25 cellular contexts compared by ENCODE assay signal in the genomic region with DNA sequence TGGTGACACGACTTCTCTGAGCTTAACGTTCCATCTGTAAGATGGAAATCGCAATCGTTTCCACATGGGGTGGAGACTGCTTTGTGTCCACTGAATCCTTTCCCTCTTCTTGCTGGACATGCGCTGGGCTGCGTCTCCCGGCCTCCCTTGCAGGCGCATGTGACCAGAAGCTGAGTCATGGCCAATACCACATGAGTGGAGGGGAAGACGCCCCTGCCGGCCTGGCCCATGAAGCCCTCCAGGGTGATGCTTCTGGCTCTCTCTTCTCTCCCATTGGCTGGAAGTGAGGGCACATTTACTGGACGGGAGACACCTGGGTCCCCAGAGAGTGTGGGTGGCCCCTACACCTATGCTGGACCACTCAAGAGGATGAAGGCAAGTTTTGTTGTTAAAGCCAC.
DNase-seq lines count a peak whose midpoint lies in the region; ATAC-seq, FAIRE-seq and TF ChIP-seq lines count a peak whose summit lies in the region.
"Had no signal": no experiment of that assay in that cellular context is flagged by ENCODE, and none has a peak within 500 bp of the region (broad histone marks: within the 10 kb centered on the region; RNA-seq: fewer than 3 reads in every experiment).

No MANE protein-coding gene starts in this region.

- ATAC-seq in activated naive CD4-positive, alpha-beta T cell treated with anti-CD3 and anti-CD28 coated beads, Interleukin-2, amount 50 U/mL, for 72 hours, result no peak
- peak; percentile 76 for ATAC-seq in K562
- ATAC-seq: A549; CD8-positive, alpha-beta T cell had no signal

- no peak for TF ChIP-seq RAD21 in K562 (CRISPR knock-in tag; conservative IDR thresholded peaks at IDR 0.05 in 1 of 2, IDR thresholded peaks at IDR 0.05 in 1 of 2)

- CTCF ChIA-PET in K562 (lab: Yijun Ruan, JAX; ENCODE audit: low intra/inter-chr PET ratio), result no interaction called here

- H3K36me3 ChIP-seq in K562 (ENCODE audit: control insufficient read depth, insufficient read depth, low read length) (no peaks in the 10 kb centered on the region), spleen (peaks cover 0 to 79% (median 16%) of the 10 kb centered on the region in 6 donors), Karpas-422 (ENCODE audit: insufficient read depth, low read length) (no peaks in the 10 kb centered on the region)

- peaks cover 2 to 9% of the 10 kb centered on the region in 2 donors for H3K9me3 Mint-ChIP-seq in activated naive CD4-positive, alpha-beta T cell treated with anti-CD3 and anti-CD28 coated beads, Interleukin-2, amount 50 U/mL, for 72 hours
- H3K9me3 Mint-ChIP-seq: CD4-positive, alpha-beta T cell had no signal

- POLR2A ChIA-PET in K562 (lab: Yijun Ruan, JAX), result interaction anchor here (1.4 kb wide), 1 partner anchor 18 kb away, joined by 3 read pairs; no protein-coding TSS in a partner anchor

- H4K20me1 ChIP-seq in K562 (replicated peaks; ENCODE audit: control insufficient read depth, insufficient read depth, low read length) (no peaks in the 10 kb centered on the region; the same call in 1 of the 2 replicates), Karpas-422 (ENCODE audit: insufficient read depth, low read depth, low read length) (no peaks in the 10 kb centered on the region)

- TF ChIP-seq CTCF in K562 (IDR thresholded peaks at IDR 0.05 in 2 of 3, conservative IDR thresholded peaks at IDR 0.05 in 1 of 3; ENCODE audit: insufficient read depth in 2 of 3, low read depth in 1 of 3, low read length in 3 of 3), result no peak
- TF ChIP-seq CTCF in spleen (IDR thresholded peaks at IDR 0.05 in 8 of 11, conservative IDR thresholded peaks at IDR 0.05 in 3 of 11), result no peak

- H2AFZ ChIP-seq in K562 (ENCODE audit: low read depth, low read length) (peak overlapping the region; percentile 5; the same call in 1 of the 2 replicates), Karpas-422 (ENCODE audit: low read length) (no peak overlapping the region)

- no peaks in the 10 kb centered on the region for H3K9me2 ChIP-seq in Karpas-422 (replicated peaks; ENCODE audit: insufficient read depth, low read length)

- intact Hi-C loops in K562 (cut with micrococcal nuclease), result no loop called here
- intact Hi-C loops in spleen (cut with DNase I; ENCODE audit: low total_unique reads), result no loop called here

- TF ChIP-seq EP300 in K562 (IDR thresholded peaks at IDR 0.05; ENCODE audit: low read length), result no peak

- H3K9ac ChIP-seq in K562 (ENCODE audit: insufficient read depth in 1 of 2, low read depth in 2 of 2, low read length in 2 of 2), result no peak overlapping the region
- no peak overlapping the region for H3K9ac ChIP-seq in Karpas-422 (ENCODE audit: low read length)

- H3K4me1 ChIP-seq in K562 (replicated peaks in 1 of 2; ENCODE audit: control insufficient read depth in 2 of 2, insufficient read depth in 2 of 2, low read length in 2 of 2) (no peaks in the 10 kb centered on the region), spleen (no peaks in the 10 kb centered on the region), Karpas-422 (ENCODE audit: low read length) (no peaks in the 10 kb centered on the region)
- H3K4me1 ChIP-seq: A549 had no signal

- DNase-seq in activated naive CD4-positive, alpha-beta T cell treated with anti-CD3 and anti-CD28 coated beads, Interleukin-2, amount 50 U/mL, for 72 hours (ENCODE audit: low spot score in 2 of 2), result no peak
- DNase-seq in activated naive CD4-positive, alpha-beta T cell treated with Interleukin-2 at 50 U/mL for 16 hours, result no peak
- DNase-seq in K562 (ENCODE audit: extremely low read depth in 1 of 4, low spot score in 3 of 4), result peak; percentile 20 to 25 (median 23)
- peak; percentile 80 for DNase-seq in mesenteric fat pad (ENCODE audit: low spot score)
- peak; percentile 42 for DNase-seq in spleen
- DNase-seq in Karpas-422, result no peak
- no peak for DNase-seq in SIG-M5 treated with dmso at 0.1 percent for 504 hours (lab: John Stamatoyannopoulos, UW; ENCODE audit: unreplicated experiment)
- no peak for DNase-seq in occipital lobe (lab: John Stamatoyannopoulos, UW)
- DNase-seq: AML-193; CD4-positive, alpha-beta T cell; CD8-positive, alpha-beta T cell; COR-L47; DMS 273 treated with DMSO at 0.1 percent for 48 hours; DMS153; DMS53; DMS79; DND-41; EL; GDM1 had no signal

- H3K9me3 ChIP-seq in K562 (replicated peaks; ENCODE audit: control insufficient read depth, insufficient read depth, low read depth, low read length) (no peaks in the 10 kb centered on the region), spleen (peaks cover 0 to 5% (median 2%) of the 10 kb centered on the region in 8 donors), Karpas-422 (ENCODE audit: low read length) (no peaks in the 10 kb centered on the region)
- H3K9me3 ChIP-seq: A549 had no signal

- H3K36me3 Mint-ChIP-seq in activated naive CD4-positive, alpha-beta T cell treated with anti-CD3 and anti-CD28 coated beads, Interleukin-2, amount 50 U/mL, for 72 hours, result peaks cover 4 to 20% of the 10 kb centered on the region in 2 donors

- no peak for FAIRE-seq in K562 (lab: Jason Lieb, UNC)
- FAIRE-seq: A549, GM12891, GM19239 had no signal

- no peak for TF ChIP-seq POLR2A in K562 (conservative IDR thresholded peaks at IDR 0.05)
- TF ChIP-seq POLR2A in spleen (IDR thresholded peaks at IDR 0.05), result no peak

- no peaks in the 10 kb centered on the region for H3K79me2 ChIP-seq in K562 (ENCODE audit: control insufficient read depth, insufficient read depth, low read length)
- no peaks in the 10 kb centered on the region for H3K79me2 ChIP-seq in Karpas-422 (ENCODE audit: low read length)

- no peak overlapping the region for H3K27ac ChIP-seq in K562 (ENCODE audit: extremely low read depth, low read depth, low read length)
- no peak overlapping the region for H3K27ac ChIP-seq in spleen
- H3K27ac ChIP-seq in Karpas-422 (ENCODE audit: low read length), result no peak overlapping the region
- H3K27ac ChIP-seq: 22Rv1, A549 had no signal

- H3K9me1 ChIP-seq in K562 (ENCODE audit: control insufficient read depth, insufficient read depth, low read length), result no peaks in the 10 kb centered on the region

- WGBS in K562 (ENCODE audit: insufficient coverage, low coverage, missing lambda C conversion rate), result 3% methylated on average over 11 of the region's 11 CpGs
- 87 to 98% (median 95%) methylated on average over 11 of the region's 11 CpGs for WGBS in spleen, 5 donors

- in situ Hi-C loops in K562 (cut with MboI), result no loop called here

- peak overlapping the region; percentile 30 to 48 for H3K27ac Mint-ChIP-seq in activated naive CD4-positive, alpha-beta T cell treated with anti-CD3 and anti-CD28 coated beads, Interleukin-2, amount 50 U/mL, for 72 hours
- H3K27ac Mint-ChIP-seq: B cell; CD4-positive, alpha-beta T cell; CD8-positive, alpha-beta T cell had no signal

- H3K4me2 ChIP-seq in K562 (ENCODE audit: insufficient read depth, low read length) (peak overlapping the region; percentile 15; the same call in 1 of the 2 replicates), Karpas-422 (ENCODE audit: low read depth, low read length, poor library complexity, severe bottlenecking) (no peak overlapping the region)
- H3K4me2 ChIP-seq: A549 had no signal

- H3K27me3 ChIP-seq in K562 (ENCODE audit: control insufficient read depth in 2 of 2, insufficient read depth in 2 of 2, low read length in 2 of 2) (peaks cover 4 to 50% of the 10 kb centered on the region in 2 experiments; a peak in 4 of 5 replicates), spleen (replicated peaks in 1 of 7) (no peaks in the 10 kb centered on the region), Karpas-422 (ENCODE audit: low read length) (no peaks in the 10 kb centered on the region)
- H3K27me3 ChIP-seq: BLaER1 treated with 17β-estradiol and CSF1 and Interleukin-3, amounts not matched to agents 10 nM and 100 nM had no signal

- no peak overlapping the region for H3K4me3 ChIP-seq in K562
- H3K4me3 ChIP-seq in spleen, result no peak overlapping the region
- H3K4me3 ChIP-seq in Karpas-422 (ENCODE audit: low read length), result no peak overlapping the region
- H3K4me3 ChIP-seq: A549; BLaER1 treated with 17β-estradiol and CSF1 and Interleukin-3, amounts not matched to agents 10 nM and 100 nM had no signal

- BruUV-seq in K562 (replicated peaks; lab: Mats Ljungman, UMichigan), result no TSS peak

TF ChIP-seq in K562, 482 proteins besides CTCF, POLR2A, EP300 and RAD21 (continues in another document):
- TF ChIP-seq GTF2E2 (tag; IDR thresholded peaks at IDR 0.05), result no peak
- TF ChIP-seq PRDM10 (IDR thresholded peaks at IDR 0.05; ENCODE audit: partially characterized antibody), result peak; percentile 90
- TF ChIP-seq ZNF253 (CRISPR knock-in tag; conservative IDR thresholded peaks at IDR 0.05), result no peak
- TF ChIP-seq ZFPM2 (CRISPR knock-in tag; IDR thresholded peaks at IDR 0.05), result no peak
- peak; percentile 75 for TF ChIP-seq NFE2 (IDR thresholded peaks at IDR 0.05; ENCODE audit: low read depth)
- peak; percentile 43; the same call in 1 of the 2 replicates for TF ChIP-seq ATF7 (IDR thresholded peaks at IDR 0.05)
- peak; percentile 38; the same call in 1 of the 2 replicates for TF ChIP-seq MAFK (IDR thresholded peaks at IDR 0.05; ENCODE audit: low read length)
- no peak for TF ChIP-seq NFATC3 (IDR thresholded peaks at IDR 0.05)

Comparison
In these comparisons a context has a peak if more than half of its experiments do, and no peak if none do; other contexts are left out.
1. DNase-seq: peak in K562 (4 of 4), mesenteric fat pad (single experiment) and spleen (single experiment); none in activated naive CD4-positive, alpha-beta T cell treated with anti-CD3 and anti-CD28 coated beads, Interleukin-2, amount 50 U/mL, for 72 hours (0 of 2), activated naive CD4-positive, alpha-beta T cell treated with Interleukin-2 at 50 U/mL for 16 hours (single experiment), Karpas-422 (single experiment), SIG-M5 treated with dmso at 0.1 percent for 504 hours (single experiment) and occipital lobe (single experiment).